Comparison of ENCODE assay signal across 8 cellular contexts in genomic region chr16:81478876-81479496, GRCh38. TPM values are rescaled to one million over a fixed set of nuclear protein-coding genes. Genes with fewer than 3 reads are reported as not detected.
DNase-seq lines count a peak whose midpoint lies in the region; ATAC-seq and TF ChIP-seq lines count a peak whose summit lies in the region.

No MANE protein-coding gene starts in this region.

- peaks cover 5% of the 10 kb centered on the region for H3K27me3 Mint-ChIP-seq in GM23338 (ENCODE audit: insufficient read depth, low read depth, poor library complexity)

- peak overlapping the region in 32 of 59 donors; percentile 2 to 72 (median 44) for H3K27ac ChIP-seq in dorsolateral prefrontal cortex
- H3K27ac ChIP-seq in GM23338 (ENCODE audit: low read depth) = no peak overlapping the region

- no peak overlapping the region for H3K27ac Mint-ChIP-seq in GM23338

- H3K4me3 ChIP-seq in dorsolateral prefrontal cortex = peak overlapping the region in 1 of 59 donors; percentile 9
- H3K4me3 ChIP-seq in GM23338 = no peak overlapping the region

- no peaks in the 10 kb centered on the region for H3K9me3 Mint-ChIP-seq in GM23338

- H3F3A ChIP-seq in GM23338 (replicated peaks; ENCODE audit: low read depth) = no peaks in the 10 kb centered on the region

- peak; percentile 54 for ATAC-seq in GM19397 (IDR thresholded peaks at IDR 0.05; ENCODE audit: unreplicated experiment)
- peak; percentile 48 for ATAC-seq in HG03460 (IDR thresholded peaks at IDR 0.05; ENCODE audit: unreplicated experiment)
- ATAC-seq in sciatic nerve = peak; percentile 62
- no peak for ATAC-seq in GM23338

- peaks cover 95% of the 10 kb centered on the region for H3K79me2 ChIP-seq in GM23338 (replicated peaks; ENCODE audit: insufficient read depth)

- peaks cover 17% of the 10 kb centered on the region for H3K4me1 ChIP-seq in GM23338 (ENCODE audit: insufficient read depth)

- no peaks in the 10 kb centered on the region for H3K36me3 ChIP-seq in GM23338 (ENCODE audit: insufficient read depth)

- peaks cover 25% of the 10 kb centered on the region for H3K36me3 Mint-ChIP-seq in GM23338 (ENCODE audit: low read depth)

- H3K4me3 Mint-ChIP-seq in GM23338 = no peak overlapping the region

- peak in 10 of 14 donors; percentile 21 to 69 (median 43) for DNase-seq in C1 segment of cervical spinal cord (lab: John Stamatoyannopoulos, UW)
- peak in 1 of 10 donors; percentile 44 for DNase-seq in dorsolateral prefrontal cortex
- DNase-seq in sciatic nerve (ENCODE audit: low spot score) = no peak
- no peak for DNase-seq in activated effector memory CD4-positive, alpha-beta T cell treated with anti-CD3 and anti-CD28 coated beads, Interleukin-2, amount 50 U/mL, for 16 hours
- no peak for DNase-seq in GM23338 (ENCODE audit: low spot score)
- no peak for DNase-seq in AG08396 (ENCODE audit: low spot score)

- H3K9me2 ChIP-seq in GM23338 (ENCODE audit: insufficient read depth) = no peaks in the 10 kb centered on the region

- no peak overlapping the region for H2AFZ ChIP-seq in GM23338

- H3K4me1 Mint-ChIP-seq in GM23338 = peaks cover 45% of the 10 kb centered on the region

- no peak for TF ChIP-seq CTCF in dorsolateral prefrontal cortex (IDR thresholded peaks at IDR 0.05 in 54 of 56, conservative IDR thresholded peaks at IDR 0.05 in 2 of 56; ENCODE audit: low read depth in 1 of 56, partially characterized antibody in 56 of 56)
- no peak for TF ChIP-seq CTCF in GM23338 (conservative IDR thresholded peaks at IDR 0.05; ENCODE audit: low read depth in 2 of 2)

- H3K27me3 ChIP-seq in dorsolateral prefrontal cortex = no peaks in the 10 kb centered on the region
- H3K27me3 ChIP-seq in GM23338 (ENCODE audit: insufficient read depth) = no peaks in the 10 kb centered on the region

- H3K4me2 ChIP-seq in GM23338 = no peak overlapping the region

- H4K20me1 ChIP-seq in GM23338 (replicated peaks; ENCODE audit: insufficient read depth) = peaks cover 39% of the 10 kb centered on the region

- intact Hi-C loops in dorsolateral prefrontal cortex (cut with DNase I) = no loop called here
- intact Hi-C loops in sciatic nerve (cut with DNase I) = no loop called here

TF ChIP-seq in GM23338, 12 proteins besides CTCF, POLR2A, EP300 and RAD21:
- TF ChIP-seq ETS1 (IDR thresholded peaks at IDR 0.05) (no peak), ZNF114 (CRISPR knock-in tag; IDR thresholded peaks at IDR 0.05) (no peak), ZNF462 (CRISPR knock-in tag; IDR thresholded peaks at IDR 0.05) (no peak), REST (IDR thresholded peaks at IDR 0.05; ENCODE audit: unreplicated experiment) (no peak), JUNB (IDR thresholded peaks at IDR 0.05; ENCODE audit: unreplicated experiment) (no peak), NANOG (IDR thresholded peaks at IDR 0.05; ENCODE audit: borderline replicate concordance) (no peak), EZH2 (IDR thresholded peaks at IDR 0.05; ENCODE audit: low read depth, unreplicated experiment) (no peak)
TF ChIP-seq in GM23338: peak in this region for 0.

RNA-seq across cellular contexts. Expression of gene CMIP, which starts 34.4 kb away (rescaled TPM):
- total RNA-seq in dorsolateral prefrontal cortex = 100 to 1,000 TPM; 104 to 216 (median 159) TPM
- total RNA-seq in sciatic nerve = 72.7 TPM
- total RNA-seq in GM23338 (2014; rRNA removed; shearing (Covaris generic)) = 49.8 and 62.3 TPM in 2 replicates
- polyA plus RNA-seq in GM23338 (2016; fragmentation: Nextera tagmentation; extraction: Ambion mirVana) = 9.5 and 10.5 TPM in 2 replicates

Comparison
In these comparisons a context has a peak if more than half of its experiments do, and no peak if none do; other contexts are left out.
1. DNase-seq: peak in C1 segment of cervical spinal cord (10 of 14); none in sciatic nerve (single experiment), activated effector memory CD4-positive, alpha-beta T cell treated with anti-CD3 and anti-CD28 coated beads, Interleukin-2, amount 50 U/mL, for 16 hours (single experiment), GM23338 (single experiment) and AG08396 (single experiment).